In genomic region chr14:50082308-50082742, GRCh38 we compare ENCODE assay signal across 9 cellular contexts. TPM values are rescaled to one million over a fixed set of nuclear protein-coding genes. Genes with fewer than 3 reads are reported as not detected.
DNase-seq lines count a peak whose midpoint lies in the region; ATAC-seq and TF ChIP-seq lines count a peak whose summit lies in the region.
"Had no signal": no experiment of that assay in that cellular context is flagged by ENCODE, and none has a peak within 500 bp of the region (broad histone marks: within the 10 kb centered on the region; RNA-seq: fewer than 3 reads in every experiment).

No MANE protein-coding gene starts in this region.

- H3K4me1 Mint-ChIP-seq in glutamatergic neuron (ENCODE audit: low read depth, unreplicated experiment), result peaks cover 20% of the 10 kb centered on the region

- peak; percentile 11 for TF ChIP-seq POLR2A in GM19193 (IDR thresholded peaks at IDR 0.05; ENCODE audit: extremely low read depth, insufficient read depth, insufficient read length)

- H3K9me3 Mint-ChIP-seq in glutamatergic neuron (ENCODE audit: unreplicated experiment), result no peaks in the 10 kb centered on the region

- H3K27me3 ChIP-seq in effector memory CD4-positive, alpha-beta T cell (replicated peaks; ENCODE audit: control insufficient read depth, insufficient read depth, low read length, poor library complexity, severe bottlenecking), result no peaks in the 10 kb centered on the region

- H3K36me3 Mint-ChIP-seq in glutamatergic neuron (ENCODE audit: unreplicated experiment), result no peaks in the 10 kb centered on the region

- H3K4me1 ChIP-seq in effector memory CD4-positive, alpha-beta T cell (ENCODE audit: control insufficient read depth, insufficient read depth, low read length, poor library complexity, severe bottlenecking), result peaks cover 57% of the 10 kb centered on the region

- peak overlapping the region; percentile 96 for H3K27ac ChIP-seq in effector memory CD4-positive, alpha-beta T cell (ENCODE audit: insufficient read depth, low read length, poor library complexity, severe bottlenecking)

- H3K4me3 ChIP-seq in effector memory CD4-positive, alpha-beta T cell (ENCODE audit: insufficient read depth, low read depth, low read length, poor library complexity, severe bottlenecking), result peak overlapping the region; percentile 39

- no peak overlapping the region for H3K4me3 Mint-ChIP-seq in glutamatergic neuron (ENCODE audit: unreplicated experiment)

- peak; percentile 46 to 47 for DNase-seq in activated CD4-positive, alpha-beta T cell treated with anti-CD3 and anti-CD28 coated beads, Interleukin-2, amount 50 U/mL, for 4 hours
- DNase-seq in effector memory CD4-positive, alpha-beta T cell, result peak; percentile 30 to 64 (median 37)
- peak in 2 of 3 experiments; percentile 21 to 26 for DNase-seq in stimulated activated CD4-positive, alpha-beta T cell treated with anti-CD3 and anti-CD28 coated beads, TNF-alpha, amount 100 ng/mL, for 4 hours (ENCODE audit: low read depth in 3 of 3)
- DNase-seq in HCEC 1CT (no peak), Kasumi-1 (lab: John Stamatoyannopoulos, UW) (no peak), glutamatergic neuron (no peak)
- DNase-seq: SK-N-SH had no signal

- peaks cover 3% of the 10 kb centered on the region for H3K27me3 Mint-ChIP-seq in glutamatergic neuron (ENCODE audit: unreplicated experiment)

- TF ChIP-seq CTCF in glutamatergic neuron (IDR thresholded peaks at IDR 0.05; ENCODE audit: partially characterized antibody, unreplicated experiment), result no peak

- ATAC-seq in HG02852 (IDR thresholded peaks at IDR 0.05; ENCODE audit: unreplicated experiment), result no peak

- H3K9me3 ChIP-seq in effector memory CD4-positive, alpha-beta T cell (ENCODE audit: control insufficient read depth, low read length), result no peaks in the 10 kb centered on the region
- H3K9me3 ChIP-seq: SK-N-SH had no signal

- no peaks in the 10 kb centered on the region for H3K36me3 ChIP-seq in effector memory CD4-positive, alpha-beta T cell (ENCODE audit: control insufficient read depth, insufficient read depth, low read length)

- no peak overlapping the region for H3K27ac Mint-ChIP-seq in glutamatergic neuron (ENCODE audit: unreplicated experiment)

RNA-seq across cellular contexts. Expression of gene VCPKMT, which starts 34.0 kb away (rescaled TPM):
- 12.9 TPM for total RNA-seq in glutamatergic neuron (ENCODE audit: unreplicated experiment)

Comparison
In these comparisons a context has a peak if more than half of its experiments do, and no peak if none do; other contexts are left out.
1. DNase-seq: peak in activated CD4-positive, alpha-beta T cell treated with anti-CD3 and anti-CD28 coated beads, Interleukin-2, amount 50 U/mL, for 4 hours (2 of 2), effector memory CD4-positive, alpha-beta T cell (3 of 3) and stimulated activated CD4-positive, alpha-beta T cell treated with anti-CD3 and anti-CD28 coated beads, TNF-alpha, amount 100 ng/mL, for 4 hours (2 of 3); none in HCEC 1CT (single experiment), Kasumi-1 (0 of 2) and glutamatergic neuron (single experiment).